ENCODE assay signal across 14 cellular contexts in genomic region chr10:29131952-29132820, GRCh38.
DNase-seq lines count a peak whose midpoint lies in the region; ATAC-seq and TF ChIP-seq lines count a peak whose summit lies in the region.
"Had no signal": no experiment of that assay in that cellular context is flagged by ENCODE, and none has a peak within 500 bp of the region (broad histone marks: within the 10 kb centered on the region; RNA-seq: fewer than 3 reads in every experiment).

No MANE protein-coding gene starts in this region.

- no peak for ATAC-seq in CD8-positive, alpha-beta T cell
- no peak for ATAC-seq in WTC11

- no peak overlapping the region for H3K27ac ChIP-seq in CD8-positive, alpha-beta T cell (ENCODE audit: low read depth, low read length)
- H3K27ac ChIP-seq: adrenal gland had no signal

- no peak overlapping the region for H3K4me3 ChIP-seq in BJ (ENCODE audit: low read depth, low read length)
- H3K4me3 ChIP-seq in MG63, result no peak overlapping the region
- no peak overlapping the region for H3K4me3 ChIP-seq in CD8-positive, alpha-beta T cell (ENCODE audit: low read depth, low read length)
- H3K4me3 ChIP-seq: adrenal gland, mucosa of descending colon had no signal

- H3K9me3 Mint-ChIP-seq in mesothelial cell of epicardium (no peaks in the 10 kb centered on the region), WTC11 (0 out of 2 replicates have a peak, but pooled peaks cover 4% of the 10 kb centered on the region)
- no peaks in the 10 kb centered on the region for H3K9me3 Mint-ChIP-seq in CD8-positive, alpha-beta T cell

- H3K36me3 ChIP-seq in BJ (ENCODE audit: control insufficient read depth, insufficient read depth, low read length) (no peaks in the 10 kb centered on the region), MG63 (no peaks in the 10 kb centered on the region)
- H3K36me3 ChIP-seq in CD8-positive, alpha-beta T cell (ENCODE audit: insufficient read depth, low read length), result no peaks in the 10 kb centered on the region
- H3K36me3 ChIP-seq: adrenal gland had no signal

- H3K9me3 ChIP-seq in MG63, result no peaks in the 10 kb centered on the region; the same call in 1 of the 2 replicates
- H3K9me3 ChIP-seq in CD8-positive, alpha-beta T cell (ENCODE audit: low read length), result no peaks in the 10 kb centered on the region
- H3K9me3 ChIP-seq: adrenal gland, mucosa of descending colon, SK-N-SH had no signal

- no peaks in the 10 kb centered on the region for H3K4me1 ChIP-seq in CD8-positive, alpha-beta T cell (ENCODE audit: insufficient read depth, low read length)
- H3K4me1 ChIP-seq: adrenal gland had no signal

- TF ChIP-seq CTCF in BJ (IDR thresholded peaks at IDR 0.05; ENCODE audit: insufficient read depth, low read depth, low read length), result no peak
- TF ChIP-seq CTCF in mesothelial cell of epicardium (IDR thresholded peaks at IDR 0.05; ENCODE audit: unreplicated experiment), result no peak
- TF ChIP-seq CTCF in CD8-positive, alpha-beta T cell (IDR thresholded peaks at IDR 0.05), result no peak
- TF ChIP-seq CTCF in WTC11 (IDR thresholded peaks at IDR 0.05), result no peak

- no peaks in the 10 kb centered on the region for H3K27me3 ChIP-seq in BJ (ENCODE audit: control insufficient read depth, insufficient read depth, low read length)
- H3K27me3 ChIP-seq in MG63, result no peaks in the 10 kb centered on the region
- H3K27me3 ChIP-seq in CD8-positive, alpha-beta T cell (ENCODE audit: insufficient read depth, low read length), result no peaks in the 10 kb centered on the region
- H3K27me3 ChIP-seq: adrenal gland had no signal

- POLR2A ChIA-PET in BJ (lab: Charles Lee) (no interaction called here), WTC11 (lab: Charles Lee) (interaction anchor here (0.7 kb wide), 1 partner anchor 13 kb away, joined by 3 read pairs; no protein-coding TSS in a partner anchor)
- POLR2A ChIA-PET in CD8-positive, alpha-beta T cell (lab: Charles Lee), result no interaction called here

- peaks cover 60% of the 10 kb centered on the region for H3K4me1 Mint-ChIP-seq in mesothelial cell of epicardium
- no peaks in the 10 kb centered on the region for H3K4me1 Mint-ChIP-seq in CD8-positive, alpha-beta T cell (ENCODE audit: low read depth)
- peaks cover 21% of the 10 kb centered on the region for H3K4me1 Mint-ChIP-seq in WTC11

- H3K27ac Mint-ChIP-seq in mesothelial cell of epicardium (peak overlapping the region; percentile 94), WTC11 (no peak overlapping the region)
- H3K27ac Mint-ChIP-seq in CD8-positive, alpha-beta T cell, result no peak overlapping the region

- intact Hi-C loops in CD8-positive, alpha-beta T cell (cut with DNase I, micrococcal nuclease), result no loop called here

- H3K27me3 Mint-ChIP-seq in mesothelial cell of epicardium (ENCODE audit: low read depth) (no peaks in the 10 kb centered on the region), WTC11 (ENCODE audit: low read depth) (no peaks in the 10 kb centered on the region; the same call in 1 of the 2 replicates)
- peaks cover 11% of the 10 kb centered on the region for H3K27me3 Mint-ChIP-seq in CD8-positive, alpha-beta T cell (ENCODE audit: low read depth)

- H3K36me3 Mint-ChIP-seq in mesothelial cell of epicardium (no peaks in the 10 kb centered on the region), WTC11 (no peaks in the 10 kb centered on the region)
- H3K36me3 Mint-ChIP-seq in CD8-positive, alpha-beta T cell, result no peaks in the 10 kb centered on the region

- no peak overlapping the region for H3K4me3 Mint-ChIP-seq in mesothelial cell of epicardium
- no peak overlapping the region for H3K4me3 Mint-ChIP-seq in CD8-positive, alpha-beta T cell
- H3K4me3 Mint-ChIP-seq in WTC11, result no peak overlapping the region

- DNase-seq in BJ (ENCODE audit: low read depth), result peak; percentile 16
- peak; percentile 84 for DNase-seq in MG63
- peak; percentile 31 to 84 for DNase-seq in dermis microvascular lymphatic vessel endothelial cell (ENCODE audit: low read depth in 2 of 2)
- no peak for DNase-seq in mesothelial cell of epicardium (ENCODE audit: low spot score in 2 of 2, unreplicated experiment in 2 of 2)
- DNase-seq in NCI-H2107 treated with DMSO at 0.1 percent for 48 hours (lab: John Stamatoyannopoulos, UW; ENCODE audit: unreplicated experiment), result no peak
- DNase-seq in CD8-positive, alpha-beta T cell, result no peak
- no peak for DNase-seq in NCI-H510A treated with DMSO at 0.1 percent for 48 hours (lab: John Stamatoyannopoulos, UW)
- no peak for DNase-seq in WTC11 (ENCODE audit: low spot score)
- DNase-seq: adrenal gland; mucosa of descending colon; NCI-H446; SK-N-SH; stimulated activated CD4-positive, alpha-beta T cell treated with anti-CD3 and anti-CD28 coated beads, Interleukin-15, amount 100 ng/mL, for 24 hours; stimulated activated naive CD4-positive, alpha-beta T cell treated with Interleukin-2 at 50 U/mL for 16 hours had no signal

- CTCF ChIA-PET in BJ (lab: Yijun Ruan, JAX), result interaction anchor here (0.6 to 3.8 kb wide), 17 partner anchors 9 to 470 kb away, joined by 3 to 27 read pairs (median 4); partner anchors contain the start of gene BAMBI
- CTCF ChIA-PET in CD8-positive, alpha-beta T cell (lab: Charles Lee), result interaction anchor here (0.8 kb wide), 1 partner anchor 14 kb away, joined by 3 read pairs; no protein-coding TSS in a partner anchor
- CTCF ChIA-PET in WTC11 (lab: Charles Lee), result interaction anchor here (0.6 to 3.7 kb wide), 6 partner anchors 11 to 1476 kb away, joined by 3 to 22 read pairs (median 6); no protein-coding TSS in a partner anchor

TF ChIP-seq in WTC11, 78 proteins besides CTCF, POLR2A, EP300 and RAD21:
- TF ChIP-seq, protein P1, sequence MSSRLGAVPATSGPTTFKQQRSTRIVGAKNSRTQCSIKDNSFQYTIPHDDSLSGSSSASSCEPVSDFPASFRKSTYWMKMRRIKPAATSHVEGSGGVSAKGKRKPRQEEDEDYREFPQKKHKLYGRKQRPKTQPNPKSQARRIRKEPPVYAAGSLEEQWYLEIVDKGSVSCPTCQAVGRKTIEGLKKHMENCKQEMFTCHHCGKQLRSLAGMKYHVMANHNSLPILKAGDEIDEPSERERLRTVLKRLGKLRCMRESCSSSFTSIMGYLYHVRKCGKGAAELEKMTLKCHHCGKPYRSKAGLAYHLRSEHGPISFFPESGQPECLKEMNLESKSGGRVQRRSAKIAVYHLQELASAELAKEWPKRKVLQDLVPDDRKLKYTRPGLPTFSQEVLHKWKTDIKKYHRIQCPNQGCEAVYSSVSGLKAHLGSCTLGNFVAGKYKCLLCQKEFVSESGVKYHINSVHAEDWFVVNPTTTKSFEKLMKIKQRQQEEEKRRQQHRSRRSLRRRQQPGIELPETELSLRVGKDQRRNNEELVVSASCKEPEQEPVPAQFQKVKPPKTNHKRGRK (CRISPR knock-in tag; IDR thresholded peaks at IDR 0.05; ENCODE audit: borderline replicate concordance), result no peak
- TF ChIP-seq ZBTB21 (CRISPR knock-in tag; IDR thresholded peaks at IDR 0.05; ENCODE audit: borderline replicate concordance) (no peak), CREM (CRISPR knock-in tag; IDR thresholded peaks at IDR 0.05) (no peak), FOXP1 (CRISPR knock-in tag; IDR thresholded peaks at IDR 0.05; ENCODE audit: borderline replicate concordance) (no peak)

Comparison
In these comparisons a context has a peak if more than half of its experiments do, and no peak if none do; other contexts are left out.
1. DNase-seq: peak in BJ (single experiment), MG63 (single experiment) and dermis microvascular lymphatic vessel endothelial cell (2 of 2); none in mesothelial cell of epicardium (0 of 2), NCI-H2107 treated with DMSO at 0.1 percent for 48 hours (single experiment), CD8-positive, alpha-beta T cell (0 of 7), NCI-H510A treated with DMSO at 0.1 percent for 48 hours (single experiment) and WTC11 (single experiment).